ENCODE assay signal across 13 cellular contexts in the genomic region with DNA sequence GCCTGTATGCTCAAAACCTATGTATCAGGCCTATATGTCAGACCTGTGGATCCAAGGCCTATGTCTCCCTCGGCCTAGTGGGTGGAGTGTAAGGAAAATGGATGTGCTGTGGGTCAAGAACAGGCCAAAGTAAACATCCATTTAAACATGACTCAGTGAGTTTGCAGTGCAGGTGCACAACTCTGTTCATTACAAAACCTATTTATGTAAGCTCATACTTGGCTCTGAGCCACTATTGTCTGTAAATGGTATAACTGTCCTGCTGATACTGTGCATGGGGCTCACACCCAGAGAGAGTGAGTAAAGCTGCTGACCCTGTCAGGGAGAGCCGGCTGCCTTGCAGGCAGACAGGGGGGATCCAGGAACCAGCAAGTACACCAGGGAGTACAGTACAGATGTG.
DNase-seq lines count a peak whose midpoint lies in the region; ATAC-seq, FAIRE-seq and TF ChIP-seq lines count a peak whose summit lies in the region.
"Had no signal": no experiment of that assay in that cellular context is flagged by ENCODE, and none has a peak within 500 bp of the region (broad histone marks: within the 10 kb centered on the region; RNA-seq: fewer than 3 reads in every experiment).

No MANE protein-coding gene starts in this region.

- H3K27ac Mint-ChIP-seq in naive thymus-derived CD8-positive, alpha-beta T cell, result no peak overlapping the region
- H3K27ac Mint-ChIP-seq: activated CD4-positive, alpha-beta memory T cell treated with anti-CD3 and anti-CD28 coated beads for 36 hours; activated naive CD4-positive, alpha-beta T cell treated with anti-CD3 and anti-CD28 coated beads, Interleukin-2, amount 10 ng/mL, durations not matched to agents 7 days and 5 days had no signal

- H3K27me3 ChIP-seq in BE2C (no peaks in the 10 kb centered on the region; the same call in 1 of the 2 replicates), kidney epithelial cell (ENCODE audit: control insufficient read depth, insufficient read depth, low read length) (no peaks in the 10 kb centered on the region), HAP-1 (ENCODE audit: low read depth) (no peaks in the 10 kb centered on the region)
- H3K27me3 ChIP-seq: right atrium auricular region had no signal

- TF ChIP-seq POLR2A in GM12892 (IDR thresholded peaks at IDR 0.05; ENCODE audit: low read depth, low read length), result no peak

- H3K9me3 Mint-ChIP-seq in naive thymus-derived CD8-positive, alpha-beta T cell, result peaks cover 0 to 7% (median 0%) of the 10 kb centered on the region in 9 donors
- H3K9me3 Mint-ChIP-seq: activated CD4-positive, alpha-beta memory T cell treated with anti-CD3 and anti-CD28 coated beads for 36 hours; activated naive CD4-positive, alpha-beta T cell treated with anti-CD3 and anti-CD28 coated beads, Interleukin-2, amount 10 ng/mL, durations not matched to agents 7 days and 5 days had no signal

- H3K4me3 ChIP-seq in BE2C (ENCODE audit: low read depth, low read length) (no peak overlapping the region), kidney epithelial cell (ENCODE audit: low read depth, low read length) (no peak overlapping the region), HAP-1 (no peak overlapping the region)
- H3K4me3 ChIP-seq: right atrium auricular region had no signal

- peak; percentile 24 for DNase-seq in BE2C
- DNase-seq in M059J (ENCODE audit: low read depth), result peak; percentile 6
- peak; percentile 23 for DNase-seq in SW480 (ENCODE audit: low spot score)
- peak; percentile 92 for DNase-seq in kidney epithelial cell (ENCODE audit: low read depth)
- no peak for DNase-seq in NCI-H446 (lab: John Stamatoyannopoulos, UW)
- DNase-seq in naive thymus-derived CD8-positive, alpha-beta T cell, result no peak
- no peak for DNase-seq in HAP-1 (ENCODE audit: low spot score in 2 of 2)
- DNase-seq in GM12892 (ENCODE audit: insufficient read length), result no peak
- DNase-seq: activated CD4-positive, alpha-beta memory T cell treated with anti-CD3 and anti-CD28 coated beads for 36 hours; activated naive CD4-positive, alpha-beta T cell treated with anti-CD3 and anti-CD28 coated beads, Interleukin-2, amount 10 ng/mL, durations not matched to agents 7 days and 5 days; H9; NK-92 treated with Interleukin-12 subunit alpha and Interleukin-12 subunit beta, amount 100 ng/mL, for 24 hours had no signal

- H3K9me3 ChIP-seq in BE2C (no peaks in the 10 kb centered on the region; the same call in 1 of the 2 replicates), HAP-1 (no peaks in the 10 kb centered on the region)

- H3K4me1 ChIP-seq in BE2C, result no peaks in the 10 kb centered on the region
- H3K4me1 ChIP-seq in HAP-1, result no peaks in the 10 kb centered on the region
- H3K4me1 ChIP-seq: right atrium auricular region had no signal

- POLR2A ChIA-PET in naive thymus-derived CD8-positive, alpha-beta T cell (lab: Charles Lee), result no interaction called here

- H3K36me3 Mint-ChIP-seq in naive thymus-derived CD8-positive, alpha-beta T cell, result peaks cover 0 to 2% (median 0%) of the 10 kb centered on the region in 3 donors
- H3K36me3 Mint-ChIP-seq: activated CD4-positive, alpha-beta memory T cell treated with anti-CD3 and anti-CD28 coated beads for 36 hours; activated naive CD4-positive, alpha-beta T cell treated with anti-CD3 and anti-CD28 coated beads, Interleukin-2, amount 10 ng/mL, durations not matched to agents 7 days and 5 days had no signal

- TF ChIP-seq CTCF in BE2C (IDR thresholded peaks at IDR 0.05; ENCODE audit: low read depth, low read length) (no peak), kidney epithelial cell (IDR thresholded peaks at IDR 0.05; ENCODE audit: insufficient read depth, low read length, poor library complexity, severe bottlenecking) (no peak)

- H3K27me3 Mint-ChIP-seq in naive thymus-derived CD8-positive, alpha-beta T cell, result no peaks in the 10 kb centered on the region
- H3K27me3 Mint-ChIP-seq: activated CD4-positive, alpha-beta memory T cell treated with anti-CD3 and anti-CD28 coated beads for 36 hours; activated naive CD4-positive, alpha-beta T cell treated with anti-CD3 and anti-CD28 coated beads, Interleukin-2, amount 10 ng/mL, durations not matched to agents 7 days and 5 days had no signal

- no peak for FAIRE-seq in GM12892 (lab: Jason Lieb, UNC)

- H3K4me3 Mint-ChIP-seq in naive thymus-derived CD8-positive, alpha-beta T cell, result no peak overlapping the region
- H3K4me3 Mint-ChIP-seq: activated CD4-positive, alpha-beta memory T cell treated with anti-CD3 and anti-CD28 coated beads for 36 hours; activated naive CD4-positive, alpha-beta T cell treated with anti-CD3 and anti-CD28 coated beads, Interleukin-2, amount 10 ng/mL, durations not matched to agents 7 days and 5 days; H9 had no signal

- in situ Hi-C loops in HAP-1 (cut with MboI; ENCODE audit: low sequenced_read_pairs), result loop anchor here (25.0 kb wide), 1 partner anchor 412 kb away; no protein-coding TSS in a partner anchor

- ATAC-seq in naive thymus-derived CD8-positive, alpha-beta T cell, result no peak

- H3K4me1 Mint-ChIP-seq in naive thymus-derived CD8-positive, alpha-beta T cell, result peaks cover 0 to 3% (median 0%) of the 10 kb centered on the region in 4 donors
- H3K4me1 Mint-ChIP-seq: activated naive CD4-positive, alpha-beta T cell treated with anti-CD3 and anti-CD28 coated beads, Interleukin-2, amount 10 ng/mL, durations not matched to agents 7 days and 5 days; H9 had no signal

- no peaks in the 10 kb centered on the region for H3K36me3 ChIP-seq in BE2C
- H3K36me3 ChIP-seq in kidney epithelial cell (ENCODE audit: control insufficient read depth, insufficient read depth, low read length), result no peaks in the 10 kb centered on the region
- H3K36me3 ChIP-seq in HAP-1 (replicated peaks), result no peaks in the 10 kb centered on the region
- H3K36me3 ChIP-seq: right atrium auricular region had no signal

Comparison
In these comparisons a context has a peak if more than half of its experiments do, and no peak if none do; other contexts are left out.
1. DNase-seq: peak in BE2C (single experiment), M059J (single experiment), SW480 (single experiment) and kidney epithelial cell (single experiment); none in NCI-H446 (0 of 2), naive thymus-derived CD8-positive, alpha-beta T cell (0 of 10), HAP-1 (0 of 2) and GM12892 (single experiment).